20 cellular contexts compared by ENCODE assay signal in the genomic region with DNA sequence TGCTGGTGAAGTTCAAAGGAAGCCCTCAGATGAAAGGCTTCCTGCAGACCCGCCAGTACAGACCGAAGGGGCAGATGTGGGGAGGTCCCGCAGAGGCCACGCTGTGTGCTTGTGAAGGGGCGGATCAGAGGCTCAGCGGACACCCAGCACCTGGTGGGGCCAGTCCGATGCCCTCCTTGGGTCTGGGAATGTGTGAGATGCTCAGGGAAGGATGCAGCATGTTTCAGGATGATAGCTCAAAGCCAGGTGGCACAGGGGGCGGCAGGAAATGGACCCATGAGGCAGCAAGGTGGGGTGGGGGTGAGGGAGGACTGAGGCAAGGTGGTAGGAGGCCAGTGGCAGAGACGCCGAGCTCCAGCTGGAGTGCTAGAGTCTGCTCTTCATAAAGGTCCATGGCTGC. TPM values are rescaled to one million over a fixed set of nuclear protein-coding genes. Genes with fewer than 3 reads are reported as not detected.
DNase-seq lines count a peak whose midpoint lies in the region; ATAC-seq and TF ChIP-seq lines count a peak whose summit lies in the region.
"Had no signal": no experiment of that assay in that cellular context is flagged by ENCODE, and none has a peak within 500 bp of the region (broad histone marks: within the 10 kb centered on the region; RNA-seq: fewer than 3 reads in every experiment).

No MANE protein-coding gene starts in this region.

- H3K4me1 ChIP-seq in Loucy (ENCODE audit: insufficient read depth, low read length, poor library complexity, severe bottlenecking) = peaks cover 15% of the 10 kb centered on the region
- peaks cover 45% of the 10 kb centered on the region for H3K4me1 ChIP-seq in mesenchymal stem cell (ENCODE audit: control insufficient read depth, insufficient read depth, low read depth, low read length)

- peak overlapping the region; percentile 91 for H4K91ac ChIP-seq in mesenchymal stem cell (ENCODE audit: low read length)

- H3K27me3 Mint-ChIP-seq in activated naive CD8-positive, alpha-beta T cell treated with anti-CD3 and anti-CD28 coated beads, Interleukin-2, amount 50 U/mL, for 24 hours = peaks cover 31% of the 10 kb centered on the region
- peaks cover 55% of the 10 kb centered on the region for H3K27me3 Mint-ChIP-seq in activated naive CD8-positive, alpha-beta T cell treated with anti-CD3 and anti-CD28 coated beads for 36 hours

- no peak for TF ChIP-seq CTCF in Loucy (conservative IDR thresholded peaks at IDR 0.05; ENCODE audit: low read length)

- H3K4me2 ChIP-seq in Loucy (ENCODE audit: low read depth, low read length, poor library complexity, severe bottlenecking) = peak overlapping the region; percentile 29
- no peak overlapping the region for H3K4me2 ChIP-seq in mesenchymal stem cell (ENCODE audit: low read length, poor library complexity, severe bottlenecking)

- peak overlapping the region; percentile 5 to 52 for H3K4ac ChIP-seq in mesenchymal stem cell (ENCODE audit: low read depth in 1 of 2, low read length in 2 of 2)

- peak overlapping the region; percentile 55 for H2AK5ac ChIP-seq in mesenchymal stem cell (ENCODE audit: low read length, severe bottlenecking)

- H3K27me3 ChIP-seq in Loucy (ENCODE audit: insufficient read depth, low read length, poor library complexity, severe bottlenecking) (no peaks in the 10 kb centered on the region), mesenchymal stem cell (ENCODE audit: control insufficient read depth in 1 of 2, insufficient read depth in 1 of 2, low read length in 2 of 2) (no peaks in the 10 kb centered on the region)
- H3K27me3 ChIP-seq: Peyer's patch had no signal

- peak overlapping the region; percentile 39 to 62 for H3K18ac ChIP-seq in mesenchymal stem cell (ENCODE audit: low read depth in 1 of 2, low read length in 2 of 2)

- no peaks in the 10 kb centered on the region for H3K79me1 ChIP-seq in mesenchymal stem cell (replicated peaks; ENCODE audit: low read length, poor library complexity, severe bottlenecking)

- H3K4me3 Mint-ChIP-seq in activated naive CD8-positive, alpha-beta T cell treated with anti-CD3 and anti-CD28 coated beads, Interleukin-2, amount 50 U/mL, for 24 hours = no peak overlapping the region
- H3K4me3 Mint-ChIP-seq in activated naive CD8-positive, alpha-beta T cell treated with anti-CD3 and anti-CD28 coated beads for 36 hours = no peak overlapping the region
- H3K4me3 Mint-ChIP-seq: CD14-positive monocyte had no signal

- H2AFZ ChIP-seq in Loucy (ENCODE audit: low read length) (peak overlapping the region; percentile 33; the same call in 1 of the 2 replicates), mesenchymal stem cell (ENCODE audit: low read depth, low read length) (no peak overlapping the region)

- H3K4me3 ChIP-seq in Loucy (ENCODE audit: low read length, poor library complexity, severe bottlenecking) = no peak overlapping the region
- no peak overlapping the region for H3K4me3 ChIP-seq in mesenchymal stem cell (ENCODE audit: insufficient read depth in 1 of 2, low read depth in 1 of 2, low read length in 2 of 2)
- H3K4me3 ChIP-seq: Peyer's patch had no signal

- H3K36me3 Mint-ChIP-seq in activated naive CD8-positive, alpha-beta T cell treated with anti-CD3 and anti-CD28 coated beads, Interleukin-2, amount 50 U/mL, for 24 hours (ENCODE audit: low read depth) = no peaks in the 10 kb centered on the region
- no peaks in the 10 kb centered on the region for H3K36me3 Mint-ChIP-seq in activated naive CD8-positive, alpha-beta T cell treated with anti-CD3 and anti-CD28 coated beads for 36 hours
- H3K36me3 Mint-ChIP-seq: CD14-positive monocyte had no signal

- H2BK15ac ChIP-seq in mesenchymal stem cell (ENCODE audit: low read depth, poor library complexity, severe bottlenecking) = peak overlapping the region; percentile 83

- no peak overlapping the region for H3K27ac ChIP-seq in mesenchymal stem cell (ENCODE audit: low read length, poor library complexity, severe bottlenecking)
- H3K27ac ChIP-seq: 22Rv1 had no signal

- H3K36me3 ChIP-seq in Loucy (ENCODE audit: insufficient read depth, low read length) (no peaks in the 10 kb centered on the region), mesenchymal stem cell (ENCODE audit: control insufficient read depth in 1 of 2, insufficient read depth in 2 of 2, low read depth in 1 of 2, low read length in 2 of 2) (no peaks in the 10 kb centered on the region)
- H3K36me3 ChIP-seq: Peyer's patch had no signal

- H3K27ac Mint-ChIP-seq in activated naive CD8-positive, alpha-beta T cell treated with anti-CD3 and anti-CD28 coated beads, Interleukin-2, amount 50 U/mL, for 24 hours = no peak overlapping the region
- no peak overlapping the region for H3K27ac Mint-ChIP-seq in activated naive CD8-positive, alpha-beta T cell treated with anti-CD3 and anti-CD28 coated beads for 36 hours
- H3K27ac Mint-ChIP-seq: CD14-positive monocyte had no signal

- no peak overlapping the region for H2BK5ac ChIP-seq in mesenchymal stem cell (ENCODE audit: low read depth, low read length, poor library complexity, severe bottlenecking)

- no peaks in the 10 kb centered on the region for H3K9me3 Mint-ChIP-seq in activated naive CD8-positive, alpha-beta T cell treated with anti-CD3 and anti-CD28 coated beads, Interleukin-2, amount 50 U/mL, for 24 hours
- H3K9me3 Mint-ChIP-seq in activated naive CD8-positive, alpha-beta T cell treated with anti-CD3 and anti-CD28 coated beads for 36 hours = no peaks in the 10 kb centered on the region

- peak overlapping the region; percentile 87 for H2BK120ac ChIP-seq in mesenchymal stem cell (ENCODE audit: low read depth, low read length)

- intact Hi-C loops in sciatic nerve (cut with DNase I) = no loop called here

- peak overlapping the region in 1 of 2 experiments; percentile 48 for H3K14ac ChIP-seq in mesenchymal stem cell (ENCODE audit: low read length in 2 of 2)

- H3F3A ChIP-seq in Loucy (ENCODE audit: low read depth) = no peaks in the 10 kb centered on the region

- DNase-seq in activated naive CD8-positive, alpha-beta T cell treated with anti-CD3 and anti-CD28 coated beads, Interleukin-2, amount 50 U/mL, for 24 hours = no peak
- DNase-seq in activated naive CD8-positive, alpha-beta T cell treated with anti-CD3 and anti-CD28 coated beads for 36 hours = no peak
- DNase-seq in mesenchymal stem cell = no peak
- peak; percentile 50 for DNase-seq in sciatic nerve (ENCODE audit: low spot score)
- DNase-seq in GOT3 (lab: John Stamatoyannopoulos, UW) = no peak
- no peak for DNase-seq in HK-2 (ENCODE audit: unreplicated experiment)
- DNase-seq in stimulated activated CD4-positive, alpha-beta T cell treated with anti-CD3 and anti-CD28 coated beads, Interleukin-4, amount 100 ng/mL, for 1 hour = no peak
- DNase-seq: DMS53, GDM1, NCI-H1092 treated with DMSO at 0.1 percent for 48 hours, NCI-H1436 treated with DMSO at 0.1 percent for 48 hours, NCI-H1930, NCI-H345, NCI-H524, Peyer's patch had no signal

- H3K9me3 ChIP-seq in Loucy (ENCODE audit: insufficient read depth, low read depth, low read length) (no peaks in the 10 kb centered on the region), mesenchymal stem cell (ENCODE audit: control insufficient read depth, low read length) (no peaks in the 10 kb centered on the region)
- H3K9me3 ChIP-seq: Peyer's patch had no signal

- H3K9ac ChIP-seq in Loucy (ENCODE audit: low read depth, low read length, poor library complexity, severe bottlenecking) (no peak overlapping the region), mesenchymal stem cell (ENCODE audit: low read length) (no peak overlapping the region)

- no peaks in the 10 kb centered on the region for H4K20me1 ChIP-seq in Loucy (ENCODE audit: insufficient read depth, low read length, poor library complexity, severe bottlenecking)

- 96% methylated on average over 10 of the region's 10 CpGs for WGBS in mesenchymal stem cell

- ATAC-seq in activated naive CD8-positive, alpha-beta T cell treated with anti-CD3 and anti-CD28 coated beads, Interleukin-2, amount 50 U/mL, for 24 hours = peak; percentile 6
- ATAC-seq in sciatic nerve = no peak
- ATAC-seq: HCT116, Right ventricle myocardium inferior had no signal

- no peaks in the 10 kb centered on the region for H3K9me2 ChIP-seq in Loucy (replicated peaks; ENCODE audit: low read depth, low read length)

- peak overlapping the region; percentile 83 for H4K8ac ChIP-seq in mesenchymal stem cell (ENCODE audit: low read length)

- H3K23ac ChIP-seq in mesenchymal stem cell (ENCODE audit: low read length in 2 of 2) = no peak overlapping the region

- H2BK12ac ChIP-seq in mesenchymal stem cell (ENCODE audit: low read length in 2 of 2) = peak overlapping the region; percentile 57 to 99

- no peaks in the 10 kb centered on the region for H3K4me1 Mint-ChIP-seq in activated naive CD8-positive, alpha-beta T cell treated with anti-CD3 and anti-CD28 coated beads, Interleukin-2, amount 50 U/mL, for 24 hours
- peaks cover 5% of the 10 kb centered on the region for H3K4me1 Mint-ChIP-seq in activated naive CD8-positive, alpha-beta T cell treated with anti-CD3 and anti-CD28 coated beads for 36 hours
- H3K4me1 Mint-ChIP-seq: CD14-positive monocyte had no signal

- no peaks in the 10 kb centered on the region for H3K79me2 ChIP-seq in Loucy (ENCODE audit: insufficient read depth, low read length)

RNA-seq across cellular contexts. Expression of a gene that starts 27.9 kb away (rescaled TPM):
- total RNA-seq in activated naive CD8-positive, alpha-beta T cell treated with anti-CD3 and anti-CD28 coated beads for 36 hours = under 1 TPM; 0.06 to 0.08 TPM
- polyA plus RNA-seq in mesenchymal stem cell (2013, experiment 1 of 2) = 3.9 TPM
- 3.8 TPM for polyA plus RNA-seq in mesenchymal stem cell (2013, experiment 2 of 2)
- 139 TPM for total RNA-seq in sciatic nerve
- polyA plus RNA-seq: CD14-positive monocyte had no signal

Comparison
In these comparisons a context has a peak if more than half of its experiments do, and no peak if none do; other contexts are left out.
1. RNA of a gene that starts 27.9 kb away (total RNA-seq): 139 TPM in sciatic nerve (single experiment); 0.06 to 0.08 TPM in activated naive CD8-positive, alpha-beta T cell treated with anti-CD3 and anti-CD28 coated beads for 36 hours; every median in the first group is over 100 times any median in the second.